In genomic region chr22:28333106-28333505, GRCh38 we compare ENCODE assay signal across 12 cellular contexts.
DNase-seq lines count a peak whose midpoint lies in the region.
"Had no signal": no experiment of that assay in that cellular context is flagged by ENCODE, and none has a peak within 500 bp of the region (broad histone marks: within the 10 kb centered on the region; RNA-seq: fewer than 3 reads in every experiment).

No MANE protein-coding gene starts in this region.

- DNase-seq in DMS153 (lab: John Stamatoyannopoulos, UW) (peak; percentile 68), DMS153 treated with DMSO at 0.1 percent for 48 hours (lab: John Stamatoyannopoulos, UW; ENCODE audit: unreplicated experiment) (peak; percentile 59), NCI-H1105 (lab: John Stamatoyannopoulos, UW) (peak; percentile 35), NCI-H69 (lab: John Stamatoyannopoulos, UW) (peak; percentile 46), NOMO-1 treated with dmso at 0.1 percent for 144 hours (lab: John Stamatoyannopoulos, UW; ENCODE audit: unreplicated experiment) (no peak), NCI-H82 treated with DMSO at 0.1 percent for 48 hours (lab: John Stamatoyannopoulos, UW; ENCODE audit: unreplicated experiment) (no peak)
- no peak for DNase-seq in activated naive CD4-positive, alpha-beta T cell treated with Interleukin-2 at 50 U/mL for 16 hours
- no peak for DNase-seq in activated CD4-positive, alpha-beta T cell treated with anti-CD3 and anti-CD28 coated beads, Interleukin-2, amount 50 U/mL, for 1 hour
- DNase-seq: Caco-2, DND-41, MV-4-11, NCI-H524 treated with DMSO at 0.1 percent for 48 hours had no signal

Comparison
In these comparisons a context has a peak if more than half of its experiments do, and no peak if none do; other contexts are left out.
1. DNase-seq: peak in DMS153 (single experiment), DMS153 treated with DMSO at 0.1 percent for 48 hours (single experiment), NCI-H1105 (single experiment) and NCI-H69 (single experiment); none in NOMO-1 treated with dmso at 0.1 percent for 144 hours (single experiment), activated naive CD4-positive, alpha-beta T cell treated with Interleukin-2 at 50 U/mL for 16 hours (single experiment), NCI-H82 treated with DMSO at 0.1 percent for 48 hours (single experiment) and activated CD4-positive, alpha-beta T cell treated with anti-CD3 and anti-CD28 coated beads, Interleukin-2, amount 50 U/mL, for 1 hour (single experiment).